Comparison of ENCODE assay signal across 10 cellular contexts in genomic region chr10:75405201-75406143, GRCh38. TPM values are rescaled to one million over a fixed set of nuclear protein-coding genes. Genes with fewer than 3 reads are reported as not detected.
DNase-seq lines count a peak whose midpoint lies in the region; ATAC-seq and TF ChIP-seq lines count a peak whose summit lies in the region.
"Had no signal": no experiment of that assay in that cellular context is flagged by ENCODE, and none has a peak within 500 bp of the region (broad histone marks: within the 10 kb centered on the region; RNA-seq: fewer than 3 reads in every experiment).

No MANE protein-coding gene starts in this region.

- peak overlapping the region; percentile 64 for H3K4me3 Mint-ChIP-seq in osteocyte (ENCODE audit: unreplicated experiment)
- H3K4me3 Mint-ChIP-seq: activated T-cell treated with anti-CD3 and anti-CD28 coated beads, Interleukin-2, amount 50 U/mL, for 4 hours had no signal

- peak overlapping the region; percentile 95; the same call in 1 of the 2 replicates for H3K9ac ChIP-seq in ES-I3 (ENCODE audit: low read depth, low read length)

- no peaks in the 10 kb centered on the region for H3K36me3 Mint-ChIP-seq in osteocyte (ENCODE audit: unreplicated experiment)

- intact Hi-C loops in esophagus muscularis mucosa (cut with DNase I) = loop anchor here (5.0 to 10.0 kb wide), 3 partner anchors 102 to 682 kb away; no protein-coding TSS in a partner anchor

- DNase-seq in NCI-H82 treated with DMSO at 0.1 percent for 48 hours (lab: John Stamatoyannopoulos, UW; ENCODE audit: unreplicated experiment) (peak; percentile 22), esophagus muscularis mucosa (ENCODE audit: extremely low spot score) (no peak), osteocyte (ENCODE audit: extremely low spot score, unreplicated experiment) (no peak), EL (no peak), GM13976 (ENCODE audit: low spot score) (no peak), MV-4-11 (lab: John Stamatoyannopoulos, UW) (no peak)
- DNase-seq: activated T-cell treated with anti-CD3 and anti-CD28 coated beads, Interleukin-2, amount 50 U/mL, for 4 hours; NK-92 treated with Interleukin-12 subunit alpha and Interleukin-12 subunit beta, amount 100 ng/mL, for 24 hours had no signal

- H3K4me1 Mint-ChIP-seq in osteocyte (ENCODE audit: unreplicated experiment) = peaks cover 44% of the 10 kb centered on the region

- H3K4me1 ChIP-seq in ES-I3 (ENCODE audit: insufficient read depth, low read length) (peaks cover 4% of the 10 kb centered on the region), esophagus muscularis mucosa (peaks cover 20 to 68% (median 61%) of the 10 kb centered on the region in 4 donors)

- H3K9me3 ChIP-seq in ES-I3 (ENCODE audit: control insufficient read depth, insufficient read depth, low read length) (no peaks in the 10 kb centered on the region), esophagus muscularis mucosa (no peaks in the 10 kb centered on the region)

- peak overlapping the region; percentile 86 to 100 (median 96) for H3K4me3 ChIP-seq in esophagus muscularis mucosa

- TF ChIP-seq CTCF in esophagus muscularis mucosa (IDR thresholded peaks at IDR 0.05) (no peak), osteocyte (IDR thresholded peaks at IDR 0.05) (no peak), GM13976 (IDR thresholded peaks at IDR 0.05; ENCODE audit: borderline replicate concordance, control extremely low read depth, extremely low read depth, insufficient read depth, missing control alignments) (no peak)

- H3K9me3 Mint-ChIP-seq in osteocyte (ENCODE audit: unreplicated experiment) = no peaks in the 10 kb centered on the region
- H3K9me3 Mint-ChIP-seq: activated T-cell treated with anti-CD3 and anti-CD28 coated beads, Interleukin-2, amount 50 U/mL, for 4 hours had no signal

- peak overlapping the region; percentile 99 to 100 (median 100) for H3K27ac ChIP-seq in esophagus muscularis mucosa (replicated peaks in 1 of 4)

- in situ Hi-C loops in GM13976 (cut with MboI; ENCODE audit: low sequenced_read_pairs, unreplicated experiment) = no loop called here

- H3K27me3 ChIP-seq in esophagus muscularis mucosa = peaks cover 0 to 11% (median 0%) of the 10 kb centered on the region in 4 donors

- ATAC-seq in GM21381 (IDR thresholded peaks at IDR 0.05; ENCODE audit: unreplicated experiment) = no peak
- ATAC-seq: activated T-cell treated with anti-CD3 and anti-CD28 coated beads, Interleukin-2, amount 50 U/mL, for 4 hours had no signal

- H3K36me3 ChIP-seq in ES-I3 (ENCODE audit: insufficient read depth, low read length) = no peaks in the 10 kb centered on the region
- H3K36me3 ChIP-seq in esophagus muscularis mucosa = no peaks in the 10 kb centered on the region

- TF ChIP-seq EP300 in esophagus muscularis mucosa (IDR thresholded peaks at IDR 0.05) = no peak

- no peak for TF ChIP-seq POLR2A in esophagus muscularis mucosa (IDR thresholded peaks at IDR 0.05; ENCODE audit: low read depth)

- peaks cover 51% of the 10 kb centered on the region for H3K27me3 Mint-ChIP-seq in osteocyte (ENCODE audit: unreplicated experiment)

- WGBS in esophagus muscularis mucosa = 56% methylated on average over 51 of the region's 57 CpGs

- no peak overlapping the region for H3K27ac Mint-ChIP-seq in osteocyte (ENCODE audit: unreplicated experiment)

RNA-seq across cellular contexts. Expression of gene ZNF503, which starts 3.9 kb away (rescaled TPM):
- total RNA-seq in esophagus muscularis mucosa = 100 to 1,000 TPM in 1 of 4 donors, 10 to 100 TPM in 3; 21.2 to 101 (median 65.1) TPM
- 38.5 and 42.1 TPM in 2 replicates for total RNA-seq in osteocyte

RNA-seq across cellular contexts. Expression of gene LRMDA, which starts 26.0 kb away (rescaled TPM):
- total RNA-seq in esophagus muscularis mucosa = 10 to 100 TPM; 14.3 to 34.9 (median 26.5) TPM
- total RNA-seq in osteocyte = 0.19 and 1.3 TPM in 2 replicates
- total RNA-seq: activated T-cell treated with anti-CD3 and anti-CD28 coated beads, Interleukin-2, amount 50 U/mL, for 4 hours had no signal
